Comparison of ENCODE assay signal across 8 cellular contexts in the genomic region with DNA sequence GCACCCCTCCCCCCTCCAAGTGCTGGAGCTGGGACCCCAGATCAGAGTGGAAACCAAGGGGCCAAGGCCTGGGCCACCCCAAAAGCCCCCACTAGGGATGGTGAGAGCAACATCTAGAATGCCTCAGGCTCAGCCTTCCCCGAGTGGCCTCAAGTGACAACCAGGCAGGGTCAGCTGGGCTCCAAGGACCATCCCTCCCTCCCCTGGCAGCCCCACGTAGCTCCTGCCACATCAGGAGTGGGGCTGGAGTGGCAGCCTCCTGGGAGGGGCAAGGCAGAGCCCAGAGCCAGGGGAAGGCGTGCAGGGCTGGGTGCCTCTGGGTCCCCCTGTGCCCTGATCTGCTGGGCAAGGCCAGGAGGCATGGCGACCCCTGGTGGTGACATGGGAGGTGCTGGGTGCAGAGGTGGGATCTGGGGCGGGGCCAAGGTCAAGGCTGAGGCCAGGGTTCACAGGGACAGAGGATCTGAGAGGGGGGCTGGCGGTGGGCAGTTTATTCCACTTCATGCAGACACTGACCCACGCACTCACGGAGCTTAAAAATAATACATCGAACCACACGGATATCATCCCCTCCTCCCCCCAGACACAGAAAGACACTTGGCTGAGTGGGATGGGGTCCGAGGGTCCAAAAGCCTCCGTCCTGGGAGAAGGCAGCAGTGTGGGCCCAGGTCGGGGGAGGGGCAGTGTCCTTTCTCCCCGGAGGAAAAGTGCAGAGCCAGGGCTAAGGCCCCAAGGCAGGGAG. TPM values are rescaled to one million over a fixed set of nuclear protein-coding genes. Genes with fewer than 3 reads are reported as not detected.
DNase-seq lines count a peak whose midpoint lies in the region; ATAC-seq and TF ChIP-seq lines count a peak whose summit lies in the region.

No MANE protein-coding gene starts in this region.

- peaks cover 2% of the 10 kb centered on the region for H3K4me1 Mint-ChIP-seq in T-helper 2 cell treated with Interferon-gamma antibody and Interleukin-4, amounts not matched to agents 5 μg/mL and 100 μg/mL, for 36 hours (ENCODE audit: low read depth)

- no peak overlapping the region for H3K27ac Mint-ChIP-seq in T-helper 2 cell treated with Interferon-gamma antibody and Interleukin-4, amounts not matched to agents 5 μg/mL and 100 μg/mL, for 36 hours

- peaks cover 8% of the 10 kb centered on the region for H3K36me3 Mint-ChIP-seq in T-helper 2 cell treated with Interferon-gamma antibody and Interleukin-4, amounts not matched to agents 5 μg/mL and 100 μg/mL, for 36 hours (ENCODE audit: low read depth)

- ATAC-seq in GM19467 (IDR thresholded peaks at IDR 0.05; ENCODE audit: unreplicated experiment): peak; percentile 51

- H3K4me1 ChIP-seq in iPS DF 6.9 (ENCODE audit: control insufficient read depth, insufficient read depth, low read length): no peaks in the 10 kb centered on the region; the same call in 1 of the 2 replicates

- TF ChIP-seq CTCF in BJ (IDR thresholded peaks at IDR 0.05; ENCODE audit: insufficient read depth, low read depth, low read length): peak; percentile 94

- H3K27me3 ChIP-seq in BJ (ENCODE audit: control insufficient read depth, insufficient read depth, low read length): no peaks in the 10 kb centered on the region
- H3K27me3 ChIP-seq in iPS DF 6.9 (ENCODE audit: control insufficient read depth, insufficient read depth, low read length): no peaks in the 10 kb centered on the region

- H3K9me3 Mint-ChIP-seq in T-helper 2 cell treated with Interferon-gamma antibody and Interleukin-4, amounts not matched to agents 5 μg/mL and 100 μg/mL, for 36 hours: no peaks in the 10 kb centered on the region

- H3K4me3 ChIP-seq in BJ (ENCODE audit: low read depth, low read length) (no peak overlapping the region), iPS DF 6.9 (ENCODE audit: low read length) (no peak overlapping the region)

- POLR2A ChIA-PET in BJ (lab: Charles Lee): interaction anchor here (0.6 kb wide), 1 partner anchor 35 kb away, joined by 3 read pairs; no protein-coding TSS in a partner anchor

- no peak for DNase-seq in BJ (ENCODE audit: low read depth)
- peak; percentile 57 for DNase-seq in NCI-H1092 (lab: John Stamatoyannopoulos, UW)
- peak; percentile 82 for DNase-seq in T-helper 2 cell treated with Interferon-gamma antibody and Interleukin-4, amounts not matched to agents 5 μg/mL and 100 μg/mL, for 36 hours (ENCODE audit: low spot score)
- peak in 43 of 56 donors; percentile 11 to 85 (median 47) for DNase-seq in amygdala (lab: John Stamatoyannopoulos, UW)
- peak; percentile 73 for DNase-seq in iPS DF 6.9 (ENCODE audit: low read depth, low spot score)
- peak; percentile 79 to 96 for DNase-seq in stimulated activated CD4-positive, alpha-beta T cell treated with anti-CD3 and anti-CD28 coated beads, Interleukin-12 subunit alpha, Interleukin-12 subunit beta, amount 100 ng/mL, for 24 hours (ENCODE audit: low read depth in 2 of 2)
- no peak for DNase-seq in OCI-M2 (lab: John Stamatoyannopoulos, UW; ENCODE audit: unreplicated experiment)

- no peaks in the 10 kb centered on the region for H3K27me3 Mint-ChIP-seq in T-helper 2 cell treated with Interferon-gamma antibody and Interleukin-4, amounts not matched to agents 5 μg/mL and 100 μg/mL, for 36 hours (ENCODE audit: low read depth)

- no peak overlapping the region for H3K27ac ChIP-seq in iPS DF 6.9 (ENCODE audit: low read length)

- no peaks in the 10 kb centered on the region for H3K9me3 ChIP-seq in iPS DF 6.9 (ENCODE audit: control insufficient read depth, insufficient read depth, low read length)

- no CpG with 5 or more reads among the region's 14 CpGs for WGBS in iPS DF 6.9 (ENCODE audit: insufficient coverage, insufficient read length)

- H3K4me3 Mint-ChIP-seq in T-helper 2 cell treated with Interferon-gamma antibody and Interleukin-4, amounts not matched to agents 5 μg/mL and 100 μg/mL, for 36 hours: no peak overlapping the region

- peaks cover 14% of the 10 kb centered on the region for H3K36me3 ChIP-seq in BJ (ENCODE audit: control insufficient read depth, insufficient read depth, low read length)
- peaks cover 14% of the 10 kb centered on the region for H3K36me3 ChIP-seq in iPS DF 6.9 (ENCODE audit: control insufficient read depth, insufficient read depth, low read length)

- CTCF ChIA-PET in BJ (lab: Yijun Ruan, JAX): interaction anchor here (0.6 to 29.7 kb wide), 16 partner anchors 9 to 203 kb away, joined by 3 to 797 read pairs (median 6); partner anchors contain the start of genes ARL2, BATF2 and CDC42BPG

RNA-seq across cellular contexts. Expression of gene EHD1, which starts 15.8 kb away (rescaled TPM):
- 95.3 and 191 TPM in 2 replicates for polyA plus RNA-seq in BJ (2011; rRNA removed)
- 145 and 165 TPM in 2 replicates for polyA minus RNA-seq in BJ (2011; rRNA and poly(A)+ RNA removed)

RNA-seq across cellular contexts. Expression of gene ATG2A, which starts 22.8 kb away (rescaled TPM):
- polyA plus RNA-seq in BJ (2011; rRNA removed): 3.7 and 7.0 TPM in 2 replicates
- 7.3 and 9.2 TPM in 2 replicates for polyA minus RNA-seq in BJ (2011; rRNA and poly(A)+ RNA removed)

RNA-seq across cellular contexts. Expression of gene PPP2R5B, which starts 30.2 kb away (rescaled TPM):
- 16.0 and 18.5 TPM in 2 replicates for polyA plus RNA-seq in BJ (2011; rRNA removed)
- 6.9 and 13.9 TPM in 2 replicates for polyA minus RNA-seq in BJ (2011; rRNA and poly(A)+ RNA removed)

RNA-seq across cellular contexts. Expression of gene GPHA2, which starts 41.5 kb away (rescaled TPM):
- polyA plus RNA-seq in BJ (2011; rRNA removed): not detected in 2 replicates
- not detected in 2 replicates for polyA minus RNA-seq in BJ (2011; rRNA and poly(A)+ RNA removed)

RNA-seq across cellular contexts. Expression of gene CDC42BPG, which starts 49.8 kb away (rescaled TPM):
- 0.01 and 0.02 TPM in 2 replicates for polyA plus RNA-seq in BJ (2011; rRNA removed)
- not detected in 2 replicates for polyA minus RNA-seq in BJ (2011; rRNA and poly(A)+ RNA removed)

Comparison
In these comparisons a context has a peak if more than half of its experiments do, and no peak if none do; other contexts are left out.
1. DNase-seq: peak in NCI-H1092 (single experiment), T-helper 2 cell treated with Interferon-gamma antibody and Interleukin-4, amounts not matched to agents 5 μg/mL and 100 μg/mL, for 36 hours (single experiment), amygdala (43 of 56), iPS DF 6.9 (single experiment) and stimulated activated CD4-positive, alpha-beta T cell treated with anti-CD3 and anti-CD28 coated beads, Interleukin-12 subunit alpha, Interleukin-12 subunit beta, amount 100 ng/mL, for 24 hours (2 of 2); none in BJ (single experiment) and OCI-M2 (single experiment).